Comparison of ENCODE assay signal across 19 cellular contexts in genomic region chr5:17944046-17944445, GRCh38.
DNase-seq lines count a peak whose midpoint lies in the region; ATAC-seq and TF ChIP-seq lines count a peak whose summit lies in the region.
"Had no signal": no experiment of that assay in that cellular context is flagged by ENCODE, and none has a peak within 500 bp of the region (broad histone marks: within the 10 kb centered on the region; RNA-seq: fewer than 3 reads in every experiment).

No MANE protein-coding gene starts in this region.

- CTCF ChIA-PET in activated CD8-positive, alpha-beta T cell treated with anti-CD3 and anti-CD28 coated beads, Interleukin-2, amount 10 ng/mL, durations not matched to agents 7 days and 5 days (lab: Charles Lee): no interaction called here

- peaks cover 14% of the 10 kb centered on the region for H3K36me3 Mint-ChIP-seq in glutamatergic neuron (ENCODE audit: unreplicated experiment)
- no peaks in the 10 kb centered on the region for H3K36me3 Mint-ChIP-seq in activated CD8-positive, alpha-beta T cell treated with anti-CD3 and anti-CD28 coated beads, Interleukin-2, amount 10 ng/mL, durations not matched to agents 7 days and 5 days (ENCODE audit: low read depth)
- H3K36me3 Mint-ChIP-seq: CD4-positive, alpha-beta memory T cell had no signal

- peaks cover 4% of the 10 kb centered on the region for H3K27me3 Mint-ChIP-seq in glutamatergic neuron (ENCODE audit: unreplicated experiment)
- no peaks in the 10 kb centered on the region for H3K27me3 Mint-ChIP-seq in activated CD8-positive, alpha-beta T cell treated with anti-CD3 and anti-CD28 coated beads, Interleukin-2, amount 10 ng/mL, durations not matched to agents 7 days and 5 days (ENCODE audit: low read depth)
- H3K27me3 Mint-ChIP-seq: CD4-positive, alpha-beta memory T cell had no signal

- TF ChIP-seq CTCF in glutamatergic neuron (IDR thresholded peaks at IDR 0.05; ENCODE audit: partially characterized antibody, unreplicated experiment): no peak

- POLR2A ChIA-PET in activated CD8-positive, alpha-beta T cell treated with anti-CD3 and anti-CD28 coated beads, Interleukin-2, amount 10 ng/mL, durations not matched to agents 7 days and 5 days (lab: Charles Lee): no interaction called here

- peaks cover 8% of the 10 kb centered on the region for H3K4me1 Mint-ChIP-seq in glutamatergic neuron (ENCODE audit: low read depth, unreplicated experiment)
- H3K4me1 Mint-ChIP-seq in activated CD8-positive, alpha-beta T cell treated with anti-CD3 and anti-CD28 coated beads, Interleukin-2, amount 10 ng/mL, durations not matched to agents 7 days and 5 days (ENCODE audit: low read depth): no peaks in the 10 kb centered on the region
- H3K4me1 Mint-ChIP-seq: CD4-positive, alpha-beta memory T cell; GM23338; H9 had no signal

- peak overlapping the region; percentile 41 for H3K4me3 Mint-ChIP-seq in glutamatergic neuron (ENCODE audit: unreplicated experiment)
- no peak overlapping the region for H3K4me3 Mint-ChIP-seq in activated CD8-positive, alpha-beta T cell treated with anti-CD3 and anti-CD28 coated beads, Interleukin-2, amount 10 ng/mL, durations not matched to agents 7 days and 5 days
- H3K4me3 Mint-ChIP-seq: CD4-positive, alpha-beta memory T cell; GM23338; H9 had no signal

- no peak for ATAC-seq in HG03469 (IDR thresholded peaks at IDR 0.05; ENCODE audit: unreplicated experiment)
- ATAC-seq in HG03139 (IDR thresholded peaks at IDR 0.05; ENCODE audit: unreplicated experiment): no peak
- ATAC-seq in activated CD8-positive, alpha-beta T cell treated with anti-CD3 and anti-CD28 coated beads, Interleukin-2, amount 10 ng/mL, durations not matched to agents 7 days and 5 days: no peak
- ATAC-seq: A549, GM23338, HCT116 had no signal

- DNase-seq in NCI-H748 (lab: John Stamatoyannopoulos, UW; ENCODE audit: unreplicated experiment) (peak; percentile 42), NCI-H748 treated with DMSO at 0.1 percent for 48 hours (lab: John Stamatoyannopoulos, UW) (no peak), NCI-H446 treated with DMSO at 0.1 percent for 48 hours (lab: John Stamatoyannopoulos, UW) (peak; percentile 90), cerebellar cortex (ENCODE audit: low spot score) (peak; percentile 81), glutamatergic neuron (peak; percentile 62)
- no peak for DNase-seq in activated CD8-positive, alpha-beta T cell treated with anti-CD3 and anti-CD28 coated beads, Interleukin-2, amount 10 ng/mL, durations not matched to agents 7 days and 5 days
- DNase-seq: ACHN; Calu3; CD4-positive, alpha-beta memory T cell; COR-L47; DMS79; EL; GF-D8; H9 had no signal

- H3K27ac Mint-ChIP-seq in glutamatergic neuron (ENCODE audit: unreplicated experiment): peak overlapping the region; percentile 90
- H3K27ac Mint-ChIP-seq in activated CD8-positive, alpha-beta T cell treated with anti-CD3 and anti-CD28 coated beads, Interleukin-2, amount 10 ng/mL, durations not matched to agents 7 days and 5 days: no peak overlapping the region
- H3K27ac Mint-ChIP-seq: CD4-positive, alpha-beta memory T cell; GM23338; H9 had no signal

- H3K9me3 Mint-ChIP-seq in glutamatergic neuron (ENCODE audit: unreplicated experiment): peaks cover 9% of the 10 kb centered on the region
- peaks cover 33% of the 10 kb centered on the region for H3K9me3 Mint-ChIP-seq in activated CD8-positive, alpha-beta T cell treated with anti-CD3 and anti-CD28 coated beads, Interleukin-2, amount 10 ng/mL, durations not matched to agents 7 days and 5 days (ENCODE audit: insufficient read depth)

Comparison
In these comparisons a context has a peak if more than half of its experiments do, and no peak if none do; other contexts are left out.
1. DNase-seq: peak in NCI-H748 (single experiment), NCI-H446 treated with DMSO at 0.1 percent for 48 hours (single experiment), cerebellar cortex (single experiment) and glutamatergic neuron (single experiment); none in NCI-H748 treated with DMSO at 0.1 percent for 48 hours (single experiment) and activated CD8-positive, alpha-beta T cell treated with anti-CD3 and anti-CD28 coated beads, Interleukin-2, amount 10 ng/mL, durations not matched to agents 7 days and 5 days (single experiment).